In genomic region chr7:69817096-69817495, GRCh38 we compare ENCODE assay signal across 17 cellular contexts.
DNase-seq lines count a peak whose midpoint lies in the region; TF ChIP-seq lines count a peak whose summit lies in the region.
"Had no signal": no experiment of that assay in that cellular context is flagged by ENCODE, and none has a peak within 500 bp of the region (broad histone marks: within the 10 kb centered on the region; RNA-seq: fewer than 3 reads in every experiment).

No MANE protein-coding gene starts in this region.

- no peaks in the 10 kb centered on the region for H3K9me2 ChIP-seq in SK-N-SH

- H3K4me2 ChIP-seq in SK-N-SH: peak overlapping the region; percentile 33

- no peaks in the 10 kb centered on the region for H3K9me3 ChIP-seq in SK-N-SH
- H3K9me3 ChIP-seq in sigmoid colon: no peaks in the 10 kb centered on the region
- H3K9me3 ChIP-seq: lower lobe of right lung, Peyer's patch, thoracic aorta had no signal

- H4K20me1 ChIP-seq in SK-N-SH (ENCODE audit: insufficient read depth): no peaks in the 10 kb centered on the region; the same call in 1 of the 2 replicates

- intact Hi-C loops in sigmoid colon (cut with DNase I): no loop called here

- no peak overlapping the region for H3K4me3 ChIP-seq in SK-N-SH (ENCODE audit: low read depth in 2 of 2, low read length in 1 of 2)
- H3K4me3 ChIP-seq in fibroblast of the aortic adventitia (ENCODE audit: low read depth, low read length): no peak overlapping the region
- no peak overlapping the region for H3K4me3 ChIP-seq in sigmoid colon
- H3K4me3 ChIP-seq: GM12878, lower lobe of right lung, Peyer's patch, thoracic aorta had no signal

- H3K36me3 ChIP-seq in SK-N-SH (replicated peaks in 1 of 2; ENCODE audit: control insufficient read depth in 1 of 2, insufficient read depth in 2 of 2, low read length in 1 of 2) (no peaks in the 10 kb centered on the region), sigmoid colon (no peaks in the 10 kb centered on the region)
- H3K36me3 ChIP-seq: lower lobe of right lung, Peyer's patch, thoracic aorta had no signal

- no peaks in the 10 kb centered on the region for H3K27me3 ChIP-seq in SK-N-SH (ENCODE audit: insufficient read depth)
- H3K27me3 ChIP-seq in sigmoid colon: no peaks in the 10 kb centered on the region
- H3K27me3 ChIP-seq: Peyer's patch had no signal

- 39% methylated on average over 2 of the region's 2 CpGs for WGBS in SK-N-SH (ENCODE audit: low lambda C conversion rate)
- 65 to 68% methylated on average over 2 of the region's 2 CpGs for WGBS in sigmoid colon, 2 donors

- POLR2A ChIA-PET in SK-N-SH (lab: Yijun Ruan, JAX): interaction anchor here (0.6 kb wide), 1 partner anchor 460 kb away, joined by 5 read pairs; no protein-coding TSS in a partner anchor

- DNase-seq in GM04504 (ENCODE audit: low read depth): peak; percentile 61
- no peak for DNase-seq in SK-N-SH
- DNase-seq in fibroblast of the aortic adventitia (ENCODE audit: low read depth): peak; percentile 57
- no peak for DNase-seq in sigmoid colon
- DNase-seq in COR-L47 (lab: John Stamatoyannopoulos, UW): no peak
- no peak for DNase-seq in NCI-H526 treated with DMSO at 0.1 percent for 48 hours (lab: John Stamatoyannopoulos, UW)
- DNase-seq in NCI-H2196 (lab: John Stamatoyannopoulos, UW; ENCODE audit: unreplicated experiment): no peak
- DNase-seq in activated naive CD4-positive, alpha-beta T cell treated with anti-CD3 and anti-CD28 coated beads, Interleukin-2, amount 50 U/mL, for 16 hours: no peak
- DNase-seq: activated CD8-positive, alpha-beta memory T cell treated with anti-CD3 and anti-CD28 coated beads for 24 hours; anterior cingulate cortex; lower lobe of right lung; naive thymus-derived CD8-positive, alpha-beta T cell; NCI-H2081 treated with DMSO at 0.1 percent for 48 hours; NCI-H82; Peyer's patch had no signal

- H3K9ac ChIP-seq in SK-N-SH: no peak overlapping the region

- TF ChIP-seq CTCF in SK-N-SH (IDR thresholded peaks at IDR 0.05) (no peak), fibroblast of the aortic adventitia (IDR thresholded peaks at IDR 0.05; ENCODE audit: insufficient read depth, low read length) (no peak), sigmoid colon (IDR thresholded peaks at IDR 0.05) (no peak)

- CTCF ChIA-PET in SK-N-SH (lab: Yijun Ruan, JAX): interaction anchor here (0.5 to 1.5 kb wide), 2 partner anchors 8 to 48 kb away, joined by 3 read pairs; no protein-coding TSS in a partner anchor

- no peak overlapping the region for H2AFZ ChIP-seq in SK-N-SH (ENCODE audit: low read depth)

- peaks cover 3% of the 10 kb centered on the region for H3K79me2 ChIP-seq in SK-N-SH (ENCODE audit: insufficient read depth)

- no peaks in the 10 kb centered on the region for H3F3A ChIP-seq in SK-N-SH (replicated peaks; ENCODE audit: insufficient read depth)

- H3K27ac ChIP-seq in SK-N-SH (ENCODE audit: low read depth in 2 of 2, low read length in 1 of 2) (peak overlapping the region in 1 of 2 experiments; percentile 61; a peak in 1 of 4 replicates), sigmoid colon (peak overlapping the region; percentile 54 to 82 (median 76))
- H3K27ac ChIP-seq: lower lobe of right lung, Peyer's patch, thoracic aorta had no signal

- peaks cover 13 to 56% of the 10 kb centered on the region in 2 experiments; a peak in 3 of 4 replicates for H3K4me1 ChIP-seq in SK-N-SH (ENCODE audit: control insufficient read depth in 1 of 2, insufficient read depth in 2 of 2, low read depth in 1 of 2, low read length in 1 of 2)
- H3K4me1 ChIP-seq in sigmoid colon: peaks cover 0 to 92% (median 86%) of the 10 kb centered on the region in 4 donors
- H3K4me1 ChIP-seq: Peyer's patch had no signal

- TF ChIP-seq EP300 in SK-N-SH (IDR thresholded peaks at IDR 0.05; ENCODE audit: borderline replicate concordance in 1 of 2, low read depth in 1 of 2, low read length in 1 of 2): peak in 1 of 2 experiments; percentile 55; a peak in 1 of 4 replicates
- TF ChIP-seq EP300 in sigmoid colon (IDR thresholded peaks at IDR 0.05): peak in 1 of 4 donors; percentile 62

- TF ChIP-seq RAD21 in SK-N-SH (IDR thresholded peaks at IDR 0.05; ENCODE audit: low read length): peak; percentile 3; the same call in 1 of the 2 replicates

- TF ChIP-seq POLR2A in sigmoid colon (IDR thresholded peaks at IDR 0.05): no peak

TF ChIP-seq in SK-N-SH, 30 proteins besides CTCF, POLR2A, EP300 and RAD21 (continues in another document):
- TF ChIP-seq MAX (IDR thresholded peaks at IDR 0.05; ENCODE audit: low read depth) (no peak), RFX5 (IDR thresholded peaks at IDR 0.05; ENCODE audit: low read length) (no peak), TCF12 (IDR thresholded peaks at IDR 0.05) (peak; percentile 78), NRF1 (IDR thresholded peaks at IDR 0.05; ENCODE audit: low read depth, low read length) (no peak), ZBTB33 (IDR thresholded peaks at IDR 0.05; ENCODE audit: borderline replicate concordance, low read depth) (no peak), USF2 (IDR thresholded peaks at IDR 0.05; ENCODE audit: borderline replicate concordance, low read depth, low read length) (no peak), POLR2AphosphoS5 (IDR thresholded peaks at IDR 0.05; ENCODE audit: low read depth, low read length) (0 out of 2 replicates have a peak, but pooled peaks have one; percentile 17), MXI1 (IDR thresholded peaks at IDR 0.05; ENCODE audit: low read depth, low read length) (no peak), FOXM1 (IDR thresholded peaks at IDR 0.05; ENCODE audit: low read depth) (no peak), FOSL2 (IDR thresholded peaks at IDR 0.05; ENCODE audit: borderline replicate concordance, low read depth) (peak; percentile 72; the same call in 1 of the 2 replicates), PBX3 (IDR thresholded peaks at IDR 0.05) (peak; percentile 67), NFIC (IDR thresholded peaks at IDR 0.05; ENCODE audit: borderline replicate concordance) (peak; percentile 36; the same call in 1 of the 2 replicates), RXRA (IDR thresholded peaks at IDR 0.05; ENCODE audit: borderline replicate concordance, low read depth) (no peak), REST (IDR thresholded peaks at IDR 0.05; ENCODE audit: low read depth, low read length) (no peak)

Comparison
In these comparisons a context has a peak if more than half of its experiments do, and no peak if none do; other contexts are left out.
1. DNase-seq: peak in GM04504 (single experiment) and fibroblast of the aortic adventitia (single experiment); none in SK-N-SH (single experiment), sigmoid colon (single experiment), COR-L47 (single experiment), NCI-H526 treated with DMSO at 0.1 percent for 48 hours (single experiment), NCI-H2196 (single experiment) and activated naive CD4-positive, alpha-beta T cell treated with anti-CD3 and anti-CD28 coated beads, Interleukin-2, amount 50 U/mL, for 16 hours (single experiment).